Comparison of ENCODE assay signal across 25 cellular contexts in genomic region chr19:46472592-46472991, GRCh38. TPM values are rescaled to one million over a fixed set of nuclear protein-coding genes. Genes with fewer than 3 reads are reported as not detected.
A peak's percentile ranks its signal among the peaks of the same experiment; 100 is the strongest.
DNase-seq lines count a peak whose midpoint lies in the region; ATAC-seq and TF ChIP-seq lines count a peak whose summit lies in the region.
"Had no signal": no experiment of that assay in that cellular context is flagged by ENCODE, and none has a peak within 500 bp of the region (broad histone marks: within the 10 kb centered on the region; RNA-seq: fewer than 3 reads in every experiment).

No MANE protein-coding gene starts in this region.

- H4K8ac ChIP-seq in neuronal stem cell (ENCODE audit: low read depth, low read length) = no peak overlapping the region

- H2BK5ac ChIP-seq in neuronal stem cell (ENCODE audit: low read length) = no peak overlapping the region

- H3K4me1 ChIP-seq in BLaER1 (peaks cover 81% of the 10 kb centered on the region), neuronal stem cell (ENCODE audit: control insufficient read depth in 2 of 2, insufficient read depth in 1 of 2, low read depth in 1 of 2, low read length in 2 of 2) (peaks cover 10 to 19% of the 10 kb centered on the region in 2 donors)
- H3K4me1 ChIP-seq: BE2C had no signal

- no peaks in the 10 kb centered on the region for H3K27me3 Mint-ChIP-seq in chondrocyte (ENCODE audit: low read depth)
- peaks cover 49% of the 10 kb centered on the region for H3K27me3 Mint-ChIP-seq in CD4-positive, alpha-beta T cell

- no peak overlapping the region for H3K27ac Mint-ChIP-seq in chondrocyte (ENCODE audit: unreplicated experiment)
- H3K27ac Mint-ChIP-seq in CD4-positive, alpha-beta T cell = no peak overlapping the region
- H3K27ac Mint-ChIP-seq: CD8-positive, alpha-beta T cell had no signal

- no peaks in the 10 kb centered on the region for H3K36me3 Mint-ChIP-seq in chondrocyte (ENCODE audit: low read depth)
- no peaks in the 10 kb centered on the region for H3K36me3 Mint-ChIP-seq in CD4-positive, alpha-beta T cell (ENCODE audit: low read depth)
- H3K36me3 Mint-ChIP-seq: CD8-positive, alpha-beta T cell had no signal

- H4K91ac ChIP-seq in neuronal stem cell (ENCODE audit: low read depth, low read length, poor library complexity) = no peak overlapping the region

- no CpG with 5 or more reads among the region's 4 CpGs for WGBS in neuronal stem cell (ENCODE audit: extremely low coverage in 2 of 2, insufficient read length in 2 of 2, insufficient replicate concordance in 1 of 2), 2 donors

- ATAC-seq in CD4-positive, alpha-beta T cell (ENCODE audit: poor library complexity) = no peak
- ATAC-seq: CD8-positive, alpha-beta T cell had no signal

- H3K9ac ChIP-seq in BLaER1 (no peak overlapping the region), neuronal stem cell (ENCODE audit: low read depth, low read length, poor library complexity) (no peak overlapping the region)

- H3K79me1 ChIP-seq in neuronal stem cell (ENCODE audit: low read depth, low read length) = peaks cover 10% of the 10 kb centered on the region

- H2BK120ac ChIP-seq in neuronal stem cell (ENCODE audit: low read depth, low read length) = no peak overlapping the region

- H3K27ac ChIP-seq in BLaER1 (no peak overlapping the region), neuronal stem cell (replicated peaks; ENCODE audit: low read length) (no peak overlapping the region), WERI-Rb-1 (no peak overlapping the region)
- H3K27ac ChIP-seq in CD4-positive, alpha-beta T cell (ENCODE audit: low read depth, low read length) = no peak overlapping the region
- H3K27ac ChIP-seq: SK-N-MC had no signal

- H3K4me1 Mint-ChIP-seq in chondrocyte (ENCODE audit: low read depth) = peaks cover 29% of the 10 kb centered on the region
- no peaks in the 10 kb centered on the region for H3K4me1 Mint-ChIP-seq in CD4-positive, alpha-beta T cell (ENCODE audit: low read depth)

- H3K18ac ChIP-seq in neuronal stem cell (ENCODE audit: low read length) = no peak overlapping the region

- H3K9me3 ChIP-seq in BLaER1 (no peaks in the 10 kb centered on the region), neuronal stem cell (replicated peaks in 1 of 2; ENCODE audit: control insufficient read depth in 2 of 2, insufficient read depth in 1 of 2, low read depth in 1 of 2, low read length in 2 of 2) (peaks cover 0 to 6% of the 10 kb centered on the region in 2 donors), WERI-Rb-1 (ENCODE audit: severe bottlenecking) (no peaks in the 10 kb centered on the region)
- H3K9me3 ChIP-seq in CD4-positive, alpha-beta T cell (ENCODE audit: control insufficient read depth, low read length) = no peaks in the 10 kb centered on the region
- H3K9me3 ChIP-seq: BE2C had no signal

- peak overlapping the region; percentile 82 for H3K4me2 ChIP-seq in BLaER1
- H3K4me2 ChIP-seq in neuronal stem cell (ENCODE audit: insufficient read depth, low read length, poor library complexity, severe bottlenecking) = no peak overlapping the region

- no peak overlapping the region for H2AK5ac ChIP-seq in neuronal stem cell (ENCODE audit: low read depth, low read length)

- H3K4ac ChIP-seq in neuronal stem cell (ENCODE audit: low read length) = no peak overlapping the region

- CTCF ChIA-PET in CD4-positive, alpha-beta T cell (lab: Charles Lee) = no interaction called here

- no peak overlapping the region for H2BK15ac ChIP-seq in neuronal stem cell (ENCODE audit: low read length)

- H2AFZ ChIP-seq in neuronal stem cell (ENCODE audit: low read length) = peak overlapping the region; percentile 99

- no peaks in the 10 kb centered on the region for H3K9me3 Mint-ChIP-seq in chondrocyte (ENCODE audit: low read depth)
- H3K9me3 Mint-ChIP-seq in CD4-positive, alpha-beta T cell = no peaks in the 10 kb centered on the region
- H3K9me3 Mint-ChIP-seq: CD8-positive, alpha-beta T cell had no signal

- H3K4me3 ChIP-seq in BLaER1 = no peak overlapping the region
- H3K4me3 ChIP-seq in neuronal stem cell (ENCODE audit: low read length in 2 of 2) = no peak overlapping the region
- no peak overlapping the region for H3K4me3 ChIP-seq in WERI-Rb-1 (ENCODE audit: low read depth, low read length)
- H3K4me3 ChIP-seq: SK-N-MC had no signal

- H3K36me3 ChIP-seq in BLaER1 = no peaks in the 10 kb centered on the region
- peaks cover 17 to 25% of the 10 kb centered on the region in 2 donors for H3K36me3 ChIP-seq in neuronal stem cell (replicated peaks in 1 of 2; ENCODE audit: control insufficient read depth in 2 of 2, insufficient read depth in 2 of 2, low read length in 2 of 2)
- H3K36me3 ChIP-seq in WERI-Rb-1 = peaks cover 23% of the 10 kb centered on the region
- H3K36me3 ChIP-seq: BE2C had no signal

- no peaks in the 10 kb centered on the region for H3K27me3 ChIP-seq in BLaER1
- H3K27me3 ChIP-seq in neuronal stem cell (ENCODE audit: control insufficient read depth in 3 of 3, insufficient read depth in 3 of 3, low read depth in 1 of 3, low read length in 3 of 3) = no peaks in the 10 kb centered on the region
- H3K27me3 ChIP-seq in CD4-positive, alpha-beta T cell (ENCODE audit: control insufficient read depth, insufficient read depth, low read length) = peaks cover 55% of the 10 kb centered on the region
- H3K27me3 ChIP-seq in WERI-Rb-1 (ENCODE audit: insufficient read depth, low read depth, severe bottlenecking) = no peaks in the 10 kb centered on the region
- H3K27me3 ChIP-seq: BE2C had no signal

- DNase-seq in NCI-H69 (lab: John Stamatoyannopoulos, UW) = peak; percentile 46
- DNase-seq in chondrocyte (ENCODE audit: low spot score) = peak; percentile 15
- no peak for DNase-seq in neuronal stem cell (ENCODE audit: low spot score)
- no peak for DNase-seq in CD4-positive, alpha-beta T cell
- DNase-seq in ACHN = no peak
- no peak for DNase-seq in WERI-Rb-1
- no peak for DNase-seq in T1000 (lab: John Stamatoyannopoulos, UW)
- DNase-seq: BE2C; Calu3; CD8-positive, alpha-beta T cell; DMS53; EL; H7; NCI-H1105; NCI-H1694; NCI-H2081 treated with DMSO at 0.1 percent for 48 hours; NCI-H446 treated with DMSO at 0.1 percent for 48 hours; NCI-H748 treated with DMSO at 0.1 percent for 48 hours; SHP77 had no signal

- H3K4me3 Mint-ChIP-seq in chondrocyte (ENCODE audit: unreplicated experiment) = no peak overlapping the region
- no peak overlapping the region for H3K4me3 Mint-ChIP-seq in CD4-positive, alpha-beta T cell
- H3K4me3 Mint-ChIP-seq: CD8-positive, alpha-beta T cell had no signal

- no peaks in the 10 kb centered on the region for H4K20me1 ChIP-seq in BLaER1

- in situ Hi-C loops in ACHN (cut with HindIII; ENCODE audit: low pct_ligation_motif_present, low pct_unique_long_range_greater_than_20kb, low sequenced_read_pairs) = no loop called here

- TF ChIP-seq CTCF in chondrocyte (IDR thresholded peaks at IDR 0.05) (no peak), WERI-Rb-1 (IDR thresholded peaks at IDR 0.05; ENCODE audit: low read depth, low read length) (no peak)
- no peak for TF ChIP-seq CTCF in CD4-positive, alpha-beta T cell (IDR thresholded peaks at IDR 0.05)

- no peak overlapping the region for H3K23ac ChIP-seq in neuronal stem cell (ENCODE audit: low read depth, low read length, poor library complexity)

- no peak overlapping the region for H3K14ac ChIP-seq in neuronal stem cell (ENCODE audit: low read length)

- no peak overlapping the region for H2BK12ac ChIP-seq in neuronal stem cell (ENCODE audit: low read length)

- POLR2A ChIA-PET in CD4-positive, alpha-beta T cell (lab: Charles Lee) = no interaction called here

- intact Hi-C loops in CD4-positive, alpha-beta T cell (cut with DNase I, micrococcal nuclease) = no loop called here

RNA-seq across cellular contexts. Expression of gene PNMA8A, which starts 1.2 kb away (rescaled TPM):
- total RNA-seq in chondrocyte = 10.1 to 16.1 TPM (median 10.1 TPM) in 3 replicates
- 41.6 TPM for polyA plus RNA-seq in neuronal stem cell (2013, experiment 1 of 2)
- polyA plus RNA-seq in neuronal stem cell (2013, experiment 2 of 2) = 41.3 TPM
- not detected for total RNA-seq in CD4-positive, alpha-beta T cell
- total RNA-seq: A172; CD8-positive, alpha-beta T cell; HT1080; OCI-LY7 had no signal

RNA-seq across cellular contexts. Expression of gene PNMA8B, which starts 23.1 kb away (rescaled TPM):
- total RNA-seq in chondrocyte = 2.2 to 5.5 TPM (median 2.5 TPM) in 3 replicates
- polyA plus RNA-seq in neuronal stem cell (2013, experiment 1 of 2) = 1.1 TPM
- polyA plus RNA-seq in neuronal stem cell (2013, experiment 2 of 2) = 1.1 TPM
- total RNA-seq in CD4-positive, alpha-beta T cell = under 1 TPM; 0.14 to 0.19 TPM
- total RNA-seq: A172; Calu3; CD8-positive, alpha-beta T cell; HT1080; LHCN-M2 had no signal

RNA-seq across cellular contexts. Expression of gene PNMA8C, which starts 43.9 kb away (rescaled TPM):
- total RNA-seq in chondrocyte = 0.10 to 0.27 TPM (median 0.20 TPM) in 3 replicates
- 0.52 TPM for polyA plus RNA-seq in neuronal stem cell (2013, experiment 1 of 2)
- 0.47 TPM for polyA plus RNA-seq in neuronal stem cell (2013, experiment 2 of 2)
- total RNA-seq in CD4-positive, alpha-beta T cell = not detected
- total RNA-seq: A172, Calu3, HT1080 had no signal

RNA-seq across cellular contexts. Expression of gene CCDC8, which starts 59.2 kb away (rescaled TPM):
- 39.3 to 53.2 TPM (median 39.5 TPM) in 3 replicates for total RNA-seq in chondrocyte
- polyA plus RNA-seq in neuronal stem cell (2013, experiment 1 of 2) = 7.0 TPM
- polyA plus RNA-seq in neuronal stem cell (2013, experiment 2 of 2) = 7.6 TPM
- not detected for total RNA-seq in CD4-positive, alpha-beta T cell
- total RNA-seq: A172; Calu3; CD8-positive, alpha-beta T cell; HT1080 had no signal

Comparison
In these comparisons a context has a peak if more than half of its experiments do, and no peak if none do; other contexts are left out.
1. DNase-seq: peak in NCI-H69 (single experiment) and chondrocyte (single experiment); none in neuronal stem cell (single experiment), CD4-positive, alpha-beta T cell (0 of 10), ACHN (single experiment), WERI-Rb-1 (single experiment) and T1000 (single experiment).
2. RNA of gene PNMA8A, which starts 1.2 kb away (total RNA-seq): 10.1 to 16.1 TPM in chondrocyte; not detected in CD4-positive, alpha-beta T cell; every median in the first group is over 10 times any median in the second.